34 cellular contexts compared by ENCODE assay signal in genomic region chr2:12331698-12332097, GRCh38.
"Had no signal": no experiment of that assay in that cellular context is flagged by ENCODE, and none has a peak within 500 bp of the region (broad histone marks: within the 10 kb centered on the region; RNA-seq: fewer than 3 reads in every experiment).

No MANE protein-coding gene starts in this region.

- H3K36me3 Mint-ChIP-seq: activated CD8-positive, alpha-beta memory T cell treated with anti-CD3 and anti-CD28 coated beads, Interleukin-2, amount 10 ng/mL, durations not matched to agents 7 days and 5 days; activated naive CD4-positive, alpha-beta T cell treated with anti-CD3 and anti-CD28 coated beads, Interleukin-2, amount 50 U/mL, for 72 hours; activated naive CD8-positive, alpha-beta T cell treated with anti-CD3 and anti-CD28 coated beads, Interleukin-2, amount 10 ng/mL, durations not matched to agents 7 days and 5 days had no signal

- ATAC-seq: activated CD4-positive, alpha-beta T cell treated with anti-CD3 and anti-CD28 coated beads for 36 hours; activated CD4-positive, CD25-positive, alpha-beta regulatory T cell treated with anti-CD3 and anti-CD28 coated beads, Interleukin-2, amount 50 U/mL, for 24 hours; activated CD8-positive, alpha-beta memory T cell treated with anti-CD3 and anti-CD28 coated beads, Interleukin-2, amount 10 ng/mL, durations not matched to agents 7 days and 5 days; activated CD8-positive, alpha-beta T cell treated with anti-CD3 and anti-CD28 coated beads, Interleukin-2, amount 10 ng/mL, durations not matched to agents 7 days and 5 days; activated naive CD8-positive, alpha-beta T cell treated with anti-CD3 and anti-CD28 coated beads, Interleukin-2, amount 50 U/mL, for 24 hours; activated T-cell treated with anti-CD3 and anti-CD28 coated beads, Interleukin-2, amount 50 U/mL, for 4 hours; body of pancreas; T-cell; T-helper 17 cell; WTC11 had no signal

- H3K4me3 Mint-ChIP-seq: activated CD4-positive, alpha-beta memory T cell treated with anti-CD3 and anti-CD28 coated beads, Interleukin-2, amount 10 ng/mL, durations not matched to agents 7 days and 5 days; activated CD4-positive, alpha-beta T cell treated with anti-CD3 and anti-CD28 coated beads for 36 hours; activated CD4-positive, alpha-beta T cell treated with anti-CD3 and anti-CD28 coated beads, Interleukin-2, amount 10 ng/mL, durations not matched to agents 7 days and 5 days; activated CD8-positive, alpha-beta memory T cell treated with anti-CD3 and anti-CD28 coated beads, Interleukin-2, amount 10 ng/mL, durations not matched to agents 7 days and 5 days; activated CD8-positive, alpha-beta T cell treated with anti-CD3 and anti-CD28 coated beads, Interleukin-2, amount 10 ng/mL, durations not matched to agents 7 days and 5 days; activated naive CD4-positive, alpha-beta T cell treated with anti-CD3 and anti-CD28 coated beads for 36 hours; activated naive CD8-positive, alpha-beta T cell treated with anti-CD3 and anti-CD28 coated beads, Interleukin-2, amount 10 ng/mL, durations not matched to agents 7 days and 5 days; activated naive CD8-positive, alpha-beta T cell treated with anti-CD3 and anti-CD28 coated beads, Interleukin-2, amount 50 U/mL, for 24 hours; activated T-cell treated with anti-CD3 and anti-CD28 coated beads, Interleukin-2, amount 50 U/mL, for 4 hours; T-cell; T-helper 17 cell; WTC11 had no signal

- H3K4me1 Mint-ChIP-seq: activated CD4-positive, alpha-beta memory T cell treated with anti-CD3 and anti-CD28 coated beads, Interleukin-2, amount 10 ng/mL, durations not matched to agents 7 days and 5 days; activated CD8-positive, alpha-beta memory T cell treated with anti-CD3 and anti-CD28 coated beads, Interleukin-2, amount 10 ng/mL, durations not matched to agents 7 days and 5 days; WTC11 had no signal

- H3K4me1 ChIP-seq: ascending aorta, body of pancreas, breast epithelium had no signal

- H3K4me3 ChIP-seq: ascending aorta, body of pancreas, breast epithelium had no signal

- H3K27ac Mint-ChIP-seq: activated CD4-positive, alpha-beta memory T cell treated with anti-CD3 and anti-CD28 coated beads, Interleukin-2, amount 10 ng/mL, durations not matched to agents 7 days and 5 days; activated CD4-positive, alpha-beta T cell treated with anti-CD3 and anti-CD28 coated beads for 36 hours; activated CD4-positive, alpha-beta T cell treated with anti-CD3 and anti-CD28 coated beads, Interleukin-2, amount 10 ng/mL, durations not matched to agents 7 days and 5 days; activated CD8-positive, alpha-beta memory T cell treated with anti-CD3 and anti-CD28 coated beads, Interleukin-2, amount 10 ng/mL, durations not matched to agents 7 days and 5 days; activated CD8-positive, alpha-beta T cell treated with anti-CD3 and anti-CD28 coated beads, Interleukin-2, amount 10 ng/mL, durations not matched to agents 7 days and 5 days; activated naive CD4-positive, alpha-beta T cell treated with anti-CD3 and anti-CD28 coated beads for 36 hours; activated naive CD4-positive, alpha-beta T cell treated with anti-CD3 and anti-CD28 coated beads, Interleukin-2, amount 50 U/mL, for 72 hours; activated naive CD8-positive, alpha-beta T cell treated with anti-CD3 and anti-CD28 coated beads, Interleukin-2, amount 10 ng/mL, durations not matched to agents 7 days and 5 days; activated naive CD8-positive, alpha-beta T cell treated with anti-CD3 and anti-CD28 coated beads, Interleukin-2, amount 50 U/mL, for 24 hours; T-cell; T-helper 17 cell; WTC11 had no signal

- FAIRE-seq: colon had no signal

- DNase-seq: activated CD4-positive, alpha-beta memory T cell treated with anti-CD3 and anti-CD28 coated beads, Interleukin-2, amount 10 ng/mL, durations not matched to agents 7 days and 5 days; activated CD4-positive, alpha-beta T cell treated with anti-CD3 and anti-CD28 coated beads for 1 hour; activated CD4-positive, alpha-beta T cell treated with anti-CD3 and anti-CD28 coated beads for 36 hours; activated CD4-positive, alpha-beta T cell treated with anti-CD3 and anti-CD28 coated beads for 48 hours; activated CD4-positive, alpha-beta T cell treated with anti-CD3 and anti-CD28 coated beads, Interleukin-2, amount 10 ng/mL, durations not matched to agents 7 days and 5 days; activated CD4-positive, alpha-beta T cell treated with anti-CD3 and anti-CD28 coated beads, Interleukin-2, amount 50 U/mL, for 48 hours; activated CD4-positive, CD25-positive, alpha-beta regulatory T cell; activated CD8-positive, alpha-beta memory T cell treated with anti-CD3 and anti-CD28 coated beads for 24 hours; activated CD8-positive, alpha-beta memory T cell treated with anti-CD3 and anti-CD28 coated beads, Interleukin-2, amount 10 ng/mL, durations not matched to agents 7 days and 5 days; activated CD8-positive, alpha-beta memory T cell treated with anti-CD3 and anti-CD28 coated beads, Interleukin-2, amount 50 U/mL, for 48 hours; activated CD8-positive, alpha-beta T cell treated with anti-CD3 and anti-CD28 coated beads, Interleukin-2, amount 10 ng/mL, durations not matched to agents 7 days and 5 days; activated effector memory CD4-positive, alpha-beta T cell treated with anti-CD3 and anti-CD28 coated beads, Interleukin-2, amount 50 U/mL, for 16 hours; activated gamma-delta T cell treated with Interleukin-2 at 50 U/mL for 16 hours; activated naive CD4-positive, alpha-beta T cell; activated naive CD4-positive, alpha-beta T cell treated with anti-CD3 and anti-CD28 coated beads for 36 hours; activated naive CD4-positive, alpha-beta T cell treated with anti-CD3 and anti-CD28 coated beads, Interleukin-2, amount 50 U/mL, for 16 hours; activated naive CD8-positive, alpha-beta T cell treated with anti-CD3 and anti-CD28 coated beads, Interleukin-2, amount 10 ng/mL, durations not matched to agents 7 days and 5 days; activated naive CD8-positive, alpha-beta T cell treated with anti-CD3 and anti-CD28 coated beads, Interleukin-2, amount 50 U/mL, for 24 hours; activated T-cell treated with anti-CD3 and anti-CD28 coated beads, Interleukin-2, amount 50 U/mL, for 4 hours; amygdala; anterior cingulate cortex; body of pancreas; central memory CD4-positive, alpha-beta T cell; T-cell; T-helper 17 cell; T1000; WERI-Rb-1 had no signal

- H3K9me3 ChIP-seq: ascending aorta, body of pancreas, breast epithelium had no signal

- H3K27me3 Mint-ChIP-seq: T-helper 17 cell had no signal

- H3K9me3 Mint-ChIP-seq: activated naive CD4-positive, alpha-beta T cell treated with anti-CD3 and anti-CD28 coated beads for 36 hours had no signal

- H3K27me3 ChIP-seq: ascending aorta, body of pancreas, brain microvascular endothelial cell, breast epithelium had no signal

- H3K36me3 ChIP-seq: ascending aorta, brain microvascular endothelial cell, breast epithelium, WERI-Rb-1 had no signal

- H3K27ac ChIP-seq: ascending aorta, body of pancreas, brain microvascular endothelial cell, breast epithelium, WERI-Rb-1 had no signal
